ENCODE assay signal across 25 cellular contexts in genomic region chr16:49681449-49681848, GRCh38.
"Had no signal": no experiment of that assay in that cellular context is flagged by ENCODE, and none has a peak within 500 bp of the region (broad histone marks: within the 10 kb centered on the region; RNA-seq: fewer than 3 reads in every experiment).

No MANE protein-coding gene starts in this region.

- H3K27me3 ChIP-seq: heart left ventricle had no signal

- H3K27me3 Mint-ChIP-seq: activated CD4-positive, alpha-beta memory T cell treated with anti-CD3 and anti-CD28 coated beads, Interleukin-2, amount 10 ng/mL, durations not matched to agents 7 days and 5 days; activated CD4-positive, alpha-beta T cell treated with anti-CD3 and anti-CD28 coated beads, Interleukin-2, amount 10 ng/mL, durations not matched to agents 7 days and 5 days; activated naive CD8-positive, alpha-beta T cell had no signal

- H3K36me3 Mint-ChIP-seq: activated naive CD8-positive, alpha-beta T cell; T-cell had no signal

- DNase-seq: activated CD4-positive, alpha-beta memory T cell treated with anti-CD3 and anti-CD28 coated beads, Interleukin-2, amount 10 ng/mL, durations not matched to agents 7 days and 5 days; activated CD4-positive, alpha-beta T cell treated with anti-CD3 and anti-CD28 coated beads for 1 hour; activated CD4-positive, alpha-beta T cell treated with anti-CD3 and anti-CD28 coated beads for 4 hours; activated CD4-positive, alpha-beta T cell treated with anti-CD3 and anti-CD28 coated beads, Interleukin-2, amount 10 ng/mL, durations not matched to agents 7 days and 5 days; activated CD4-positive, alpha-beta T cell treated with anti-CD3 and anti-CD28 coated beads, Interleukin-2, amount 50 U/mL, for 4 hours; activated CD8-positive, alpha-beta memory T cell treated with anti-CD3 and anti-CD28 coated beads, Interleukin-2, amount 50 U/mL, for 48 hours; activated gamma-delta T cell treated with Interleukin-2 at 50 U/mL for 16 hours; activated naive CD4-positive, alpha-beta T cell treated with anti-CD3 and anti-CD28 coated beads, Interleukin-2, amount 50 U/mL, for 16 hours; activated naive CD4-positive, alpha-beta T cell treated with Interleukin-2 at 50 U/mL for 16 hours; activated T-cell treated with anti-CD3 and anti-CD28 coated beads for 4 hours; activated T-cell treated with anti-CD3 and anti-CD28 coated beads, Interleukin-2, amount 50 U/mL, for 24 hours; activated T-cell treated with anti-CD3 and anti-CD28 coated beads, Interleukin-2, amount 50 U/mL, for 72 hours; amniotic stem cell; anterior cingulate cortex; caudate nucleus; cortex of kidney; dermis blood vessel endothelial cell; effector CD8-positive, alpha-beta T cell; foreskin fibroblast; heart left ventricle; T-cell; T1000 had no signal

- H3K4me3 ChIP-seq: heart left ventricle had no signal

- H3K36me3 ChIP-seq: heart left ventricle had no signal

- H3K27ac Mint-ChIP-seq: activated CD4-positive, alpha-beta memory T cell treated with anti-CD3 and anti-CD28 coated beads, Interleukin-2, amount 10 ng/mL, durations not matched to agents 7 days and 5 days; activated CD4-positive, alpha-beta T cell treated with anti-CD3 and anti-CD28 coated beads, Interleukin-2, amount 10 ng/mL, durations not matched to agents 7 days and 5 days; activated naive CD8-positive, alpha-beta T cell; activated T-cell treated with anti-CD3 and anti-CD28 coated beads, Interleukin-2, amount 50 U/mL, for 24 hours; activated T-cell treated with anti-CD3 and anti-CD28 coated beads, Interleukin-2, amount 50 U/mL, for 72 hours; T-cell; T-helper 1 cell treated with Interleukin-12 subunit alpha and Interleukin-12 subunit beta and Interleukin-4 antibody, amounts not matched to agents 30 μg/mL and 1 μg/mL, for 36 hours had no signal

- H3K4me1 Mint-ChIP-seq: activated CD4-positive, alpha-beta memory T cell treated with anti-CD3 and anti-CD28 coated beads, Interleukin-2, amount 10 ng/mL, durations not matched to agents 7 days and 5 days; activated CD4-positive, alpha-beta T cell treated with anti-CD3 and anti-CD28 coated beads, Interleukin-2, amount 10 ng/mL, durations not matched to agents 7 days and 5 days; T-cell had no signal

- H3K9me3 Mint-ChIP-seq: activated CD4-positive, alpha-beta memory T cell treated with anti-CD3 and anti-CD28 coated beads, Interleukin-2, amount 10 ng/mL, durations not matched to agents 7 days and 5 days; activated CD4-positive, alpha-beta T cell treated with anti-CD3 and anti-CD28 coated beads, Interleukin-2, amount 10 ng/mL, durations not matched to agents 7 days and 5 days; activated T-cell treated with anti-CD3 and anti-CD28 coated beads, Interleukin-2, amount 50 U/mL, for 24 hours; activated T-cell treated with anti-CD3 and anti-CD28 coated beads, Interleukin-2, amount 50 U/mL, for 72 hours; T-cell; T-helper 1 cell treated with Interleukin-12 subunit alpha and Interleukin-12 subunit beta and Interleukin-4 antibody, amounts not matched to agents 30 μg/mL and 1 μg/mL, for 36 hours had no signal

- ATAC-seq: activated T-cell treated with anti-CD3 and anti-CD28 coated beads, Interleukin-2, amount 50 U/mL, for 72 hours; esophagus mucosa; heart left ventricle; T-cell had no signal

- H3K27ac ChIP-seq: heart left ventricle had no signal

- H3K4me3 Mint-ChIP-seq: activated CD4-positive, alpha-beta memory T cell treated with anti-CD3 and anti-CD28 coated beads, Interleukin-2, amount 10 ng/mL, durations not matched to agents 7 days and 5 days; activated CD4-positive, alpha-beta T cell treated with anti-CD3 and anti-CD28 coated beads, Interleukin-2, amount 10 ng/mL, durations not matched to agents 7 days and 5 days; activated naive CD8-positive, alpha-beta T cell; activated T-cell treated with anti-CD3 and anti-CD28 coated beads, Interleukin-2, amount 50 U/mL, for 24 hours; activated T-cell treated with anti-CD3 and anti-CD28 coated beads, Interleukin-2, amount 50 U/mL, for 72 hours; T-cell; T-helper 1 cell treated with Interleukin-12 subunit alpha and Interleukin-12 subunit beta and Interleukin-4 antibody, amounts not matched to agents 30 μg/mL and 1 μg/mL, for 36 hours had no signal

- H3K4me1 ChIP-seq: heart left ventricle had no signal
